Comparison of ENCODE assay signal across 14 cellular contexts in the genomic region with DNA sequence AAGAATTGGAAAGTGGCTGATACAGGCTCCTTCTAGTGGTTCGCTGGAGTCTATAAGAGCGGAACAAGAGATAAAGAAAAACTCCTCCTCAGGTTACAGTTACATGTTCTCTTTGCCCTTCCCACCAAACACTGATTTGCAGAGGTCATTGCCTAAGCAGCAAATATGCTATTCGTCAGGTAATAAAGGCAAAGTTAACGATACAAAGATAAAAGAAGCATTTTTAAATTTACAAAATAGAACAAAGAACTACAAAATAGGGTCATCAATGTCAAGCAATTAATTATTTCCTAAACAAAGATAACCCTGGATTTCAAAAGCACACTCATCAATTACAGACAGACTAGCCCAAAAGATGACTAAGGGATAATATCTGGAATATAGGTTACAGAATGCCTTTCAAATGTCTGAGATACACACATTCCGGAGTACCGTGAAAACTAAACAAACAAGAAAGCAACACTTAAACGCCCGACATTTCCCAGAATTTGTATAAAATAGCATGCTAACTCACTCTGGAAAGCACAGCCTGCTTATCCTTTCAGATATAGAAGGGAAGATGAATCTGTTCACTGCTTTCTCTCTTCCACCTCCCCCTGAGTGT.
A peak's percentile ranks its signal among the peaks of the same experiment; 100 is the strongest.
DNase-seq lines count a peak whose midpoint lies in the region; TF ChIP-seq lines count a peak whose summit lies in the region.
"Had no signal": no experiment of that assay in that cellular context is flagged by ENCODE, and none has a peak within 500 bp of the region (broad histone marks: within the 10 kb centered on the region; RNA-seq: fewer than 3 reads in every experiment).

No MANE protein-coding gene starts in this region.

- no peak overlapping the region for H3K27ac ChIP-seq in fibroblast of lung (ENCODE audit: insufficient read depth, low read length)
- H3K27ac ChIP-seq in parathyroid adenoma: peak overlapping the region; percentile 21

- H3K4me2 ChIP-seq in fibroblast of lung (ENCODE audit: extremely low read depth, insufficient read depth, low read length) (peak overlapping the region; percentile 9), parathyroid adenoma (ENCODE audit: low read length) (peak overlapping the region; percentile 61)

- H3K27me3 ChIP-seq in fibroblast of lung (ENCODE audit: control insufficient read depth, insufficient read depth, low read length) (no peaks in the 10 kb centered on the region), parathyroid adenoma (ENCODE audit: control insufficient read depth, insufficient read depth, low read length) (no peaks in the 10 kb centered on the region)

- TF ChIP-seq CTCF in fibroblast of lung (conservative IDR thresholded peaks at IDR 0.05 in 1 of 2, IDR thresholded peaks at IDR 0.05 in 1 of 2; ENCODE audit: low read depth in 1 of 2, low read length in 2 of 2) (peak in 1 of 2 donors; percentile 35), parathyroid adenoma (IDR thresholded peaks at IDR 0.05) (peak; percentile 7)

- H3K9ac ChIP-seq in fibroblast of lung (ENCODE audit: insufficient read depth, low read length) (no peak overlapping the region), parathyroid adenoma (no peak overlapping the region)

- H3K9me3 ChIP-seq in fibroblast of lung (ENCODE audit: control insufficient read depth, insufficient read depth, low read depth, low read length): no peaks in the 10 kb centered on the region
- no peaks in the 10 kb centered on the region for H3K9me3 ChIP-seq in parathyroid adenoma (ENCODE audit: control insufficient read depth, low read length)

- H3K79me2 ChIP-seq in fibroblast of lung (ENCODE audit: control insufficient read depth, insufficient read depth, low read length) (no peaks in the 10 kb centered on the region), parathyroid adenoma (no peaks in the 10 kb centered on the region)

- H3K4me1 ChIP-seq in fibroblast of lung (ENCODE audit: control insufficient read depth, extremely low read depth, insufficient read depth, low read length) (peaks cover 6% of the 10 kb centered on the region), parathyroid adenoma (peaks cover 6% of the 10 kb centered on the region)

- no peaks in the 10 kb centered on the region for H3K36me3 ChIP-seq in fibroblast of lung (ENCODE audit: control insufficient read depth, insufficient read depth, low read length)
- H3K36me3 ChIP-seq in parathyroid adenoma (ENCODE audit: control insufficient read depth, insufficient read depth, low read length): no peaks in the 10 kb centered on the region

- H3K4me3 ChIP-seq in fibroblast of lung (replicated peaks in 1 of 4; ENCODE audit: control extremely low read depth in 1 of 4, insufficient read depth in 1 of 4, low read depth in 3 of 4, low read length in 4 of 4) (peak overlapping the region in 1 of 4 experiments; percentile 16), parathyroid adenoma (ENCODE audit: low read depth, low read length) (peak overlapping the region; percentile 36)

- H2AFZ ChIP-seq in fibroblast of lung (ENCODE audit: low read length) (no peak overlapping the region), parathyroid adenoma (no peak overlapping the region)

- DNase-seq in ELR (ENCODE audit: low read depth) (peak; percentile 38), RPMI7951 (ENCODE audit: low read depth) (peak; percentile 33), fibroblast of lung (ENCODE audit: low read depth in 2 of 2) (peak; percentile 54 to 58), NCI-H446 (lab: John Stamatoyannopoulos, UW) (no peak), activated gamma-delta T cell (lab: John Stamatoyannopoulos, UW) (no peak)
- DNase-seq in effector CD8-positive, alpha-beta T cell (lab: John Stamatoyannopoulos, UW): no peak
- DNase-seq: activated CD8-positive, alpha-beta memory T cell treated with anti-CD3 and anti-CD28 coated beads, Interleukin-2, amount 10 ng/mL, durations not matched to agents 7 days and 5 days; CD4-positive, alpha-beta T cell; foreskin melanocyte; NCI-H1105; SHP77 treated with DMSO at 0.1 percent for 48 hours; stimulated activated CD4-positive, alpha-beta T cell treated with anti-CD3 and anti-CD28 coated beads, Interleukin-4, amount 100 ng/mL, for 4 hours; stimulated activated naive CD8-positive, alpha-beta T cell treated with anti-CD3 and anti-CD28 coated beads, Interleukin-15, Interleukin-2, amounts not matched to agents 100 U/mL and 50 U/mL, for 24 hours had no signal

- no peaks in the 10 kb centered on the region for H4K20me1 ChIP-seq in fibroblast of lung (ENCODE audit: control insufficient read depth, extremely low read depth, insufficient read depth, low read length)

Comparison
In these comparisons a context has a peak if more than half of its experiments do, and no peak if none do; other contexts are left out.
1. DNase-seq: peak in ELR (single experiment), RPMI7951 (single experiment) and fibroblast of lung (2 of 2); none in NCI-H446 (0 of 2), effector CD8-positive, alpha-beta T cell (single experiment) and activated gamma-delta T cell (single experiment).